ENCODE assay signal across 19 cellular contexts in the genomic region with DNA sequence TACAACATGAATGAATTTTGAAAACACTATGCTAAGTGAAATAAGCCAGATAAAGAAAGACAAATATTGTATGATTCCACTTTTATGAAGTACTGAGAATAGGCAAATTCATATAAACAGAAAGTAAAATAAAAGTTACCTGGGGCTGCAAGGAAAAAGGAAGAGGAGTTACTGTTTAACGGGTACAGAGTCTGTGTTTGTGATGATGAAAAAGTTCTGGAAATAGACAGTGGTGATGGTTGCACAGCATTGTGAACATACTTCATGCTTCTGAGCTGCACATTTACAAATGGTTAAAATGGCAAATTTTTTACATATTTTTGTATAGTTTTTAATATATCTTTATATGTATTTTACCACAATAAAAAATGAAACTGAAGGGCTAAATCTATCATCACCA.
"Had no signal": no experiment of that assay in that cellular context is flagged by ENCODE, and none has a peak within 500 bp of the region (broad histone marks: within the 10 kb centered on the region; RNA-seq: fewer than 3 reads in every experiment).

No MANE protein-coding gene starts in this region.

- FAIRE-seq: HTR-8/SVneo had no signal

- H3K9ac ChIP-seq: SK-N-SH had no signal

- H3K27ac ChIP-seq: HL-60, RWPE1 had no signal

- DNase-seq: KBM-7, MV-4-11, NCI-H1048, NCI-H1105, NCI-H1417 treated with DMSO at 0.1 percent for 48 hours, NCI-H146, NCI-H1694 treated with DMSO at 0.1 percent for 48 hours, NCI-H1930, NCI-H2081, NCI-H2107, NCI-H2227 treated with DMSO at 0.1 percent for 48 hours, NCI-H524, NCI-H526 treated with DMSO at 0.1 percent for 48 hours, NCI-H774, SHP77, SK-N-SH had no signal

- H3K9me3 ChIP-seq: SK-N-SH had no signal

- H3K4me2 ChIP-seq: SK-N-SH had no signal
